Comparison of ENCODE assay signal across 19 cellular contexts in the genomic region with DNA sequence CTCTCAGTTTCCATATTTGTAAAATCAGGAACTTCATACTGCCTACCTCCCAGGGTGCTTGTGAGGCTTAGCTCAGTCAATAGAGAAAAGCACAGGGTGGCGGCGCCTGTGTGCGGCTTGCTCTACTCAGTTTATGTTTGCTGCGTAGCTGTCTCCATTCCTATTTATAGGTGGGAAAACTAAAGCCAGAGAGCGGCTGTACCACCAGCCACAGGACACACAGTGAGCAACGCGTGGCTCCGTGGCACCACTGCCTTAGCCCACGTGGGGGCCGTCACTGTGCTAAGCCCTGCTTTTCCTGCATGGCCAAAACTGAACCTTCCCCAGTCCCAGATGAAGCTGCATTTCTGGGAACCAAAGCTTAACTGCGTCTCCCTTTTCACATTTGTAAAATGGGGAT.
DNase-seq lines count a peak whose midpoint lies in the region; ATAC-seq and TF ChIP-seq lines count a peak whose summit lies in the region.
"Had no signal": no experiment of that assay in that cellular context is flagged by ENCODE, and none has a peak within 500 bp of the region (broad histone marks: within the 10 kb centered on the region; RNA-seq: fewer than 3 reads in every experiment).

No MANE protein-coding gene starts in this region.

- no peak overlapping the region for H2AK5ac ChIP-seq in H9 (ENCODE audit: insufficient read length, low read length)

- no peaks in the 10 kb centered on the region; the same call in 1 of the 2 replicates for H3K27me3 Mint-ChIP-seq in H9 (ENCODE audit: low read depth)
- peaks cover 19% of the 10 kb centered on the region for H3K27me3 Mint-ChIP-seq in type B pancreatic cell
- H3K27me3 Mint-ChIP-seq: B cell had no signal

- no peak overlapping the region for H4K8ac ChIP-seq in H9 (replicated peaks; ENCODE audit: insufficient read length, low read depth, low read length)

- H3K27ac Mint-ChIP-seq in H9 (no peak overlapping the region), type B pancreatic cell (no peak overlapping the region)
- H3K27ac Mint-ChIP-seq: B cell; CD4-positive, alpha-beta memory T cell had no signal

- H2BK12ac ChIP-seq in H9 (ENCODE audit: insufficient read length, low read depth, low read length): no peak overlapping the region

- H3K4me3 Mint-ChIP-seq in H9: no peak overlapping the region
- no peak overlapping the region for H3K4me3 Mint-ChIP-seq in type B pancreatic cell
- H3K4me3 Mint-ChIP-seq: B cell; CD4-positive, alpha-beta memory T cell had no signal

- H3K36me3 Mint-ChIP-seq in H9 (ENCODE audit: insufficient read depth in 1 of 3, low read depth in 3 of 3) (no peaks in the 10 kb centered on the region; a peak in 1 of 7 replicates), type B pancreatic cell (no peaks in the 10 kb centered on the region)
- H3K36me3 Mint-ChIP-seq: CD4-positive, alpha-beta memory T cell had no signal

- DNase-seq in H9: peak; percentile 11
- DNase-seq in ecto neural progenitor cell (ENCODE audit: low spot score): peak; percentile 19
- peak; percentile 29 for DNase-seq in left lobe of liver (ENCODE audit: low spot score)
- DNase-seq in type B pancreatic cell (ENCODE audit: extremely low spot score, unreplicated experiment): peak; percentile 27
- no peak for DNase-seq in omental fat pad (ENCODE audit: low spot score)
- no peak for DNase-seq in RWPE1 (ENCODE audit: low spot score)
- DNase-seq: Calu3; CD4-positive, alpha-beta memory T cell; COR-L47; DMS53; DMS79 treated with DMSO at 0.1 percent for 48 hours; GF-D8; GM23248; HCEC 1CT had no signal

- H3K27ac ChIP-seq in H9 (ENCODE audit: insufficient read length, low read depth, low read length): no peak overlapping the region
- H3K27ac ChIP-seq in RWPE1: no peak overlapping the region
- H3K27ac ChIP-seq: 22Rv1; BLaER1 treated with 17β-estradiol and CSF1 and Interleukin-3, amounts not matched to agents 10 nM and 100 nM; GM23248 had no signal

- no peak overlapping the region for H3K18ac ChIP-seq in H9 (ENCODE audit: insufficient read length, low read depth, low read length)

- no peak overlapping the region for H4K91ac ChIP-seq in H9 (ENCODE audit: insufficient read length, low read depth, low read length)

- no peak overlapping the region for H2BK5ac ChIP-seq in H9 (ENCODE audit: insufficient read length, low read length)

- H2BK15ac ChIP-seq in H9 (ENCODE audit: low read depth, low read length): no peak overlapping the region

- no peak overlapping the region for H3K56ac ChIP-seq in H9 (ENCODE audit: insufficient read length, low read depth, low read length)

- H3K4me2 ChIP-seq in H9 (ENCODE audit: insufficient read depth, insufficient read length, low read length): no peak overlapping the region

- H3K14ac ChIP-seq in H9 (ENCODE audit: insufficient read depth, low read length): no peak overlapping the region

- no peaks in the 10 kb centered on the region for H3K27me3 ChIP-seq in H9 (ENCODE audit: insufficient read depth, low read length)
- H3K27me3 ChIP-seq: BLaER1 treated with 17β-estradiol and CSF1 and Interleukin-3, amounts not matched to agents 10 nM and 100 nM had no signal

- no peak overlapping the region for H4K5ac ChIP-seq in H9 (ENCODE audit: insufficient read length, low read depth, low read length)

- H2BK20ac ChIP-seq in H9 (ENCODE audit: low read depth, low read length, poor library complexity, severe bottlenecking): no peak overlapping the region

- H3K4me1 ChIP-seq in H9 (ENCODE audit: insufficient read depth, low read length): no peaks in the 10 kb centered on the region

- WGBS in H9 (ENCODE audit: extremely low coverage, insufficient read length, low lambda C conversion rate): no CpG with 5 or more reads among the region's 11 CpGs

- no peaks in the 10 kb centered on the region for H3K79me2 ChIP-seq in H9 (ENCODE audit: insufficient read depth, low read length)

- TF ChIP-seq CTCF in H9 (conservative IDR thresholded peaks at IDR 0.05) (no peak), type B pancreatic cell (conservative IDR thresholded peaks at IDR 0.05) (no peak), omental fat pad (IDR thresholded peaks at IDR 0.05) (no peak), RWPE1 (conservative IDR thresholded peaks at IDR 0.05; ENCODE audit: low read depth) (no peak)

- H3K9me3 Mint-ChIP-seq in H9: no peaks in the 10 kb centered on the region
- no peaks in the 10 kb centered on the region for H3K9me3 Mint-ChIP-seq in type B pancreatic cell
- H3K9me3 Mint-ChIP-seq: CD4-positive, alpha-beta memory T cell had no signal

- H3K4me1 Mint-ChIP-seq in H9 (peaks cover 0 to 5% of the 10 kb centered on the region in 2 experiments; a peak in 2 of 4 replicates), type B pancreatic cell (ENCODE audit: unreplicated experiment) (no peaks in the 10 kb centered on the region)
- H3K4me1 Mint-ChIP-seq: B cell; CD4-positive, alpha-beta memory T cell had no signal

- H2AFZ ChIP-seq in H9 (ENCODE audit: low read length): no peak overlapping the region
- H2AFZ ChIP-seq: GM23248 had no signal

- POLR2A ChIA-PET in RWPE1 (lab: Yijun Ruan, JAX; ENCODE audit: low non-redundant PET): no interaction called here

- no peaks in the 10 kb centered on the region for H3K79me1 ChIP-seq in H9 (ENCODE audit: insufficient read depth, low read depth, low read length, poor library complexity, severe bottlenecking)

- H3K23ac ChIP-seq in H9 (ENCODE audit: insufficient read length, low read depth, low read length): no peak overlapping the region

- H3T11ph ChIP-seq in H9 (ENCODE audit: low read length): no peak overlapping the region

- no peak overlapping the region for H2BK120ac ChIP-seq in H9 (ENCODE audit: low read depth, low read length, poor library complexity, severe bottlenecking)

- H3K23me2 ChIP-seq in H9 (ENCODE audit: insufficient read length, low read depth, low read length, poor library complexity, severe bottlenecking): no peaks in the 10 kb centered on the region

- H3K9me3 ChIP-seq in H9 (ENCODE audit: control insufficient read depth, low read depth, low read length): no peaks in the 10 kb centered on the region

- CTCF ChIA-PET in RWPE1 (lab: Yijun Ruan, JAX): no interaction called here

- H3K4ac ChIP-seq in H9 (ENCODE audit: low read depth, low read length): no peak overlapping the region

- ATAC-seq in left lobe of liver (no peak), HG02938 (IDR thresholded peaks at IDR 0.05; ENCODE audit: unreplicated experiment) (no peak), omental fat pad (ENCODE audit: low FRiP score) (no peak), HG02642 (IDR thresholded peaks at IDR 0.05; ENCODE audit: poor library complexity, unreplicated experiment) (no peak)

- no peak overlapping the region for H3K9ac ChIP-seq in H9 (ENCODE audit: extremely low read depth, insufficient read length, low read length)
- H3K9ac ChIP-seq: BLaER1 treated with 17β-estradiol and CSF1 and Interleukin-3, amounts not matched to agents 10 nM and 100 nM; GM23248 had no signal

- no peaks in the 10 kb centered on the region for H4K20me1 ChIP-seq in H9 (ENCODE audit: control insufficient read depth, insufficient read depth, insufficient read length)
- H4K20me1 ChIP-seq: BLaER1 treated with 17β-estradiol and CSF1 and Interleukin-3, amounts not matched to agents 10 nM and 100 nM had no signal

Comparison
In these comparisons a context has a peak if more than half of its experiments do, and no peak if none do; other contexts are left out.
1. DNase-seq: peak in H9 (single experiment), ecto neural progenitor cell (single experiment), left lobe of liver (single experiment) and type B pancreatic cell (single experiment); none in omental fat pad (single experiment) and RWPE1 (single experiment).